ENCODE assay signal across 9 cellular contexts in the genomic region with DNA sequence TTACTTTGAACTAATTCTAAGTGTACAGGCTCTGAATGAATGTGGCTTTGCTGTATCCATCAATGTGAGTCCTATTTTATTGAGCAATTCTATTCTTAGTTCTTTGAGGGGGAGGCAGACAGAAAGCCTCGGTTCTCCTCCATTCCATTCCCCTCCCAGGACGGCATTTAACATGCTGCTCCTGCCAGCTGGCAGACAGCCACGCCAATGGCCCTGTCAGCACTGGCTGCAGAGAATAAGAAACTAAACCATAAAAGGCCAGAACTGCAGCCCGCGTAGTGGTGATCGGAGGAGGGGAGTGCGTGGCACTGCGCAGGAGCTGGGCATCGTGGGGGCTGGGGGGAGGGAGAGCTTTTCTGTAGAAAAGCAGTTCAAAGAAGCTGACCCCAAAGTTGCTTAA.
A peak's percentile ranks its signal among the peaks of the same experiment; 100 is the strongest.
DNase-seq lines count a peak whose midpoint lies in the region; ATAC-seq and TF ChIP-seq lines count a peak whose summit lies in the region.
"Had no signal": no experiment of that assay in that cellular context is flagged by ENCODE, and none has a peak within 500 bp of the region (broad histone marks: within the 10 kb centered on the region; RNA-seq: fewer than 3 reads in every experiment).

No MANE protein-coding gene starts in this region.

- H3K36me3 ChIP-seq in heart right ventricle, result peaks cover 0 to 9% (median 0%) of the 10 kb centered on the region in 9 donors

- WGBS in heart right ventricle, 2 donors, result 6 to 7% methylated on average over 9 of the region's 9 CpGs

- H3K4me3 ChIP-seq in heart right ventricle, result peak overlapping the region in 1 of 10 donors; percentile 9

- ATAC-seq in heart right ventricle, result peak; percentile 87 to 96 (median 92)
- ATAC-seq: foreskin keratinocyte had no signal

- intact Hi-C loops in heart right ventricle (cut with DNase I), result loop anchor here in 1 of 10 donors (2.0 kb wide), 1 partner anchor 34 kb away; no protein-coding TSS in a partner anchor

- H3K27ac ChIP-seq in heart right ventricle, result peak overlapping the region in 9 of 10 donors; percentile 39 to 77 (median 70)
- H3K27ac ChIP-seq: foreskin keratinocyte had no signal

- no peak for TF ChIP-seq CTCF in heart right ventricle (IDR thresholded peaks at IDR 0.05)

- peaks cover 0 to 4% (median 0%) of the 10 kb centered on the region in 11 donors for H3K9me3 ChIP-seq in heart right ventricle

- H3K4me1 ChIP-seq in heart right ventricle, result peaks cover 29 to 68% (median 52%) of the 10 kb centered on the region in 9 donors
- H3K4me1 ChIP-seq: foreskin keratinocyte had no signal

- peak; percentile 100 for DNase-seq in EH (ENCODE audit: low read depth)
- DNase-seq in amniotic epithelial cell (ENCODE audit: low read depth), result peak; percentile 98
- DNase-seq in heart right ventricle, result peak; percentile 91 to 92
- peak; percentile 84 for DNase-seq in putamen (ENCODE audit: low spot score)
- DNase-seq in activated T-cell treated with anti-CD3 and anti-CD28 coated beads, Interleukin-2, amount 50 U/mL, for 48 hours, result no peak
- no peak for DNase-seq in NCI-H187 (lab: John Stamatoyannopoulos, UW)
- no peak for DNase-seq in NCI-H128 (lab: John Stamatoyannopoulos, UW; ENCODE audit: unreplicated experiment)
- no peak for DNase-seq in stimulated activated CD4-positive, alpha-beta T cell treated with anti-CD3 and anti-CD28 coated beads, Interleukin-2, amount 100 ng/mL, for 48 hours

- no peaks in the 10 kb centered on the region for H3K27me3 ChIP-seq in heart right ventricle

Comparison
In these comparisons a context has a peak if more than half of its experiments do, and no peak if none do; other contexts are left out.
1. DNase-seq: peak in EH (single experiment), amniotic epithelial cell (single experiment), heart right ventricle (2 of 2) and putamen (single experiment); none in activated T-cell treated with anti-CD3 and anti-CD28 coated beads, Interleukin-2, amount 50 U/mL, for 48 hours (0 of 2), NCI-H187 (0 of 2), NCI-H128 (single experiment) and stimulated activated CD4-positive, alpha-beta T cell treated with anti-CD3 and anti-CD28 coated beads, Interleukin-2, amount 100 ng/mL, for 48 hours (0 of 2).